8 cellular contexts compared by ENCODE assay signal in the genomic region with DNA sequence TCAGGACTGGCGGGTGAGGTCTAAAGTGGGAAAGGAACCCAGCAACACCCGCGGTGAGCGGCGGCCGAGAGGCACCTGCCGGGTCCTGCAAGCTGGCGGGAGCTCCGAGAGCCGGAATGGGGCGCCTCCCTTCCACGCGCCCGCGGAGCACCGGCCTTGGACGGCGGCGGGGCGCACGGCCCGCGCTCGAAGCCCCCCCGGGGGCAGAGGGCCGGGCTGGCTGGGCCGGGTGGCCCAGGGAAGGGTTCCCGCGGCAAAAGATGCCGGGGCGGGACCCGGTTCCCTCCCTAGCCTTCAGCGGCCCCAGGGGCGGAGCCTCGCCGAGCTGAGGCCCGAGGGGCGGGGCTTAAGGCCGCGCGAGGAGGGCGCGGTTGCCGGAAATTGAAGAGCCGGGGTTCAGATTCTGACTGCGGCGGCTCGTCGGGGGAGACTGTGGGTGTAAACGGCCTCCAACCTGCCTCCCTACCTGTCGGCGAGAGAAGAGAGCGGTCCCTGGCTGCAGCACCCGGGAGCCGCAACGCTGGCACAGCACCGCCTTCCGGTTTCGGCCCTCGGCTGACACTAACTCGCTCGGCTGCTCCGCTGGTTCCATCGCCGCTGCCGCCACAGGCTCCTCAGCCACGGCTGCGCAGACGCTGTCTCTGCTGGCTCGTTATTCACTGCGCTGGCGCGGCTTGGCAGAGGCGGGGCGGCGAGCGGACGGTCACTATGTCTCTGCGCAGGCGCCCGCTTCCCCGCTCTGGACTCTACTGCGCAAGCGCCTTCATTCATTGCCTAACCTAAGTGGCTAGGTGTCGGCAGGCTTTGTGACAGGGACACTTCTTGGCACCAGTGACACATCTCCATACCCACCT. TPM values are rescaled to one million over a fixed set of nuclear protein-coding genes. Genes with fewer than 3 reads are reported as not detected.
DNase-seq lines count a peak whose midpoint lies in the region; ATAC-seq and TF ChIP-seq lines count a peak whose summit lies in the region.

A gene (minus strand): TSS at position 643 of the 854 bp plus-strand sequence. CDS start 51 bp downstream, at position 592.

- intact Hi-C loops in CD14-positive monocyte (cut with micrococcal nuclease): loop anchor here in 1 of 2 donors (2.0 to 10.0 kb wide), 3 partner anchors 38 to 544 kb away; a partner anchor contains a TSS
- intact Hi-C loops in right lobe of liver (cut with DNase I): no loop called here

- ATAC-seq in GM19395 (IDR thresholded peaks at IDR 0.05; ENCODE audit: unreplicated experiment): peak; percentile 91
- ATAC-seq in HG03565 (IDR thresholded peaks at IDR 0.05; ENCODE audit: unreplicated experiment): peak; percentile 85
- peak; percentile 96 to 97 (median 96) for ATAC-seq in right lobe of liver

- peaks cover 22% of the 10 kb centered on the region for H3K4me1 Mint-ChIP-seq in CD14-positive monocyte

- peak; percentile 96 for TF ChIP-seq POLR2A in right lobe of liver (IDR thresholded peaks at IDR 0.05)

- H3K27me3 Mint-ChIP-seq in CD14-positive monocyte (ENCODE audit: low read depth in 3 of 3): peaks cover 0 to 2% (median 0%) of the 10 kb centered on the region in 3 donors

- 0% methylated on average over 15 of the region's 85 CpGs for WGBS in right lobe of liver (ENCODE audit: insufficient coverage, low coverage, low lambda C conversion rate, missing lambda C conversion rate)

- DNase-seq in CD14-positive monocyte (ENCODE audit: low spot score) (peak; percentile 96), NCI-H774 (lab: John Stamatoyannopoulos, UW) (peak; percentile 97), dermis microvascular lymphatic vessel endothelial cell (ENCODE audit: low read depth in 2 of 2) (peak; percentile 88 to 95), right lobe of liver (peak; percentile 97 to 98 (median 97))
- peak; percentile 95 for DNase-seq in activated CD4-positive, alpha-beta T cell treated with anti-CD3 and anti-CD28 coated beads, Interleukin-2, amount 50 U/mL, for 4 hours
- DNase-seq in stimulated activated CD4-positive, alpha-beta T cell treated with anti-CD3 and anti-CD28 coated beads, Interleukin-4, amount 100 ng/mL, for 4 hours: peak; percentile 95

- peak within 1 kb of the TSS; percentile 96 to 99 (median 99) for H3K27ac Mint-ChIP-seq in CD14-positive monocyte

- peaks cover 30 to 38% of the 10 kb centered on the region in 2 donors for H3K36me3 Mint-ChIP-seq in CD14-positive monocyte

- peak within 1 kb of the TSS; percentile 96 to 97 for H3K4me3 Mint-ChIP-seq in CD14-positive monocyte

- H3K4me1 ChIP-seq in right lobe of liver: peaks cover 0 to 12% (median 2%) of the 10 kb centered on the region in 4 donors

- H3K27ac ChIP-seq in right lobe of liver: peak within 1 kb of the TSS; percentile 76 to 90 (median 77)

- TF ChIP-seq CTCF in CD14-positive monocyte (IDR thresholded peaks at IDR 0.05): no peak
- TF ChIP-seq CTCF in right lobe of liver (IDR thresholded peaks at IDR 0.05): peak in 3 of 4 donors; percentile 8 to 14 (median 8)

- no peaks in the 10 kb centered on the region for H3K9me3 ChIP-seq in right lobe of liver

- peaks cover 0 to 17% (median 6%) of the 10 kb centered on the region in 4 donors for H3K36me3 ChIP-seq in right lobe of liver

- H3K9me3 Mint-ChIP-seq in CD14-positive monocyte: no peaks in the 10 kb centered on the region

- peak within 1 kb of the TSS; percentile 73 to 87 (median 78) for H3K4me3 ChIP-seq in right lobe of liver

- H3K27me3 ChIP-seq in right lobe of liver: no peaks in the 10 kb centered on the region

RNA-seq across cellular contexts. Expression of the gene that starts here (rescaled TPM):
- polyA plus RNA-seq in CD14-positive monocyte: 10 to 100 TPM; 22.8 to 24.6 TPM
- total RNA-seq in dermis microvascular lymphatic vessel endothelial cell: 8.5 and 10.5 TPM in 2 replicates
- total RNA-seq in right lobe of liver: 1 to 10 TPM; 2.6 to 6.3 (median 4.5) TPM

Comparison
In these comparisons a context has a peak if more than half of its experiments do, and no peak if none do; other contexts are left out.
1. Peak in every context shown above with its lines: DNase-seq, ATAC-seq, H3K4me3 ChIP-seq and H3K27ac ChIP-seq.